1 cellular context compared by ENCODE assay signal in the genomic region with DNA sequence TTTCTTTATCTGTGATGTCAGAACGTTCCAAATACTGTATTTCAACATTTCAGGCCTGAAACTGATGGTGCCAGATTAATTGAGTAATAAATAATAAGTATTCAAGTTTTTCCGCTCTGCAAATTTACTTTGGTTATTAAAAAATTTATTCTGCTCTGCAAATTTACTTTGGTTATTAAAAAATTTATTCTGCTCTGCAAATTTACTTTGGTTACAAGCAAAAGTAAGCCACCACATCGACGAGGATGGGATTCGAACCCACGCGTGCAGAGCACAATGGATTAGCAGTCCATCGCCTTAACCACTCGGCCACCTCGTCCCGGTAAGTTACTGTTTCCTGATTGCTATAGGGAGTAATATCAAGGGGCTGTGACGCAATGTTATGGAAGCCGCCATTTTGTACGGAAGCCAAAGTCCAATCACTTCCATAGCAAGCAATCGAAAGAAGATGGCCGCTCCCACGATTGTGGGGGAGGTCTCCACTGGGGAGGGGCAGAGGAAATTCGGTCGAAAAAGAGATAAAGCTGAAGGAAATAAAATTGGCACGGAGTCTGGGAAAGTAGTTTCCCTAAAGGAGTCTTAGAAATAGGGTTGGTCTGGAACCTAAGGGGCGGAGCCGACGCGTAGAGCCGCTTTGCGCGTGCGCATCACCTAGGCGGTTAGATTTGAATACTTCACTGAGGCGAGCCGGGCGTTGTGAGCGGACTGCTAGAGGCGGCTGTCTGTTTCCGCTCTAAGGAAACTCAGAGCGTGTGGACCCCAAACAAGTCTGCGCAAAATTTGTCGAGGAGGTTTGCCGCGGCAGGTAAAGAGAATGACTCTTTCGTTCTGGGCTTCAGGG.
TF ChIP-seq lines count a peak whose summit lies in the region.

A gene with protein sequence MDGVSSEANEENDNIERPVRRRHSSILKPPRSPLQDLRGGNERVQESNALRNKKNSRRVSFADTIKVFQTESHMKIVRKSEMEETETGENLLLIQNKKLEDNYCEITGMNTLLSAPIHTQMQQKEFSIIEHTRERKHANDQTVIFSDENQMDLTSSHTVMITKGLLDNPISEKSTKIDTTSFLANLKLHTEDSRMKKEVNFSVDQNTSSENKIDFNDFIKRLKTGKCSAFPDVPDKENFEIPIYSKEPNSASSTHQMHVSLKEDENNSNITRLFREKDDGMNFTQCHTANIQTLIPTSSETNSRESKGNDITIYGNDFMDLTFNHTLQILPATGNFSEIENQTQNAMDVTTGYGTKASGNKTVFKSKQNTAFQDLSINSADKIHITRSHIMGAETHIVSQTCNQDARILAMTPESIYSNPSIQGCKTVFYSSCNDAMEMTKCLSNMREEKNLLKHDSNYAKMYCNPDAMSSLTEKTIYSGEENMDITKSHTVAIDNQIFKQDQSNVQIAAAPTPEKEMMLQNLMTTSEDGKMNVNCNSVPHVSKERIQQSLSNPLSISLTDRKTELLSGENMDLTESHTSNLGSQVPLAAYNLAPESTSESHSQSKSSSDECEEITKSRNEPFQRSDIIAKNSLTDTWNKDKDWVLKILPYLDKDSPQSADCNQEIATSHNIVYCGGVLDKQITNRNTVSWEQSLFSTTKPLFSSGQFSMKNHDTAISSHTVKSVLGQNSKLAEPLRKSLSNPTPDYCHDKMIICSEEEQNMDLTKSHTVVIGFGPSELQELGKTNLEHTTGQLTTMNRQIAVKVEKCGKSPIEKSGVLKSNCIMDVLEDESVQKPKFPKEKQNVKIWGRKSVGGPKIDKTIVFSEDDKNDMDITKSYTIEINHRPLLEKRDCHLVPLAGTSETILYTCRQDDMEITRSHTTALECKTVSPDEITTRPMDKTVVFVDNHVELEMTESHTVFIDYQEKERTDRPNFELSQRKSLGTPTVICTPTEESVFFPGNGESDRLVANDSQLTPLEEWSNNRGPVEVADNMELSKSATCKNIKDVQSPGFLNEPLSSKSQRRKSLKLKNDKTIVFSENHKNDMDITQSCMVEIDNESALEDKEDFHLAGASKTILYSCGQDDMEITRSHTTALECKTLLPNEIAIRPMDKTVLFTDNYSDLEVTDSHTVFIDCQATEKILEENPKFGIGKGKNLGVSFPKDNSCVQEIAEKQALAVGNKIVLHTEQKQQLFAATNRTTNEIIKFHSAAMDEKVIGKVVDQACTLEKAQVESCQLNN (N-terminal part only) (plus strand): TSS at position 662 of the 841 bp plus-strand sequence. CDS start 8,683 bp downstream, outside the sequence.

TF ChIP-seq in K562, 482 proteins besides CTCF, POLR2A, EP300 and RAD21 (continued from another document and continues in another):
- TF ChIP-seq, protein P1, sequence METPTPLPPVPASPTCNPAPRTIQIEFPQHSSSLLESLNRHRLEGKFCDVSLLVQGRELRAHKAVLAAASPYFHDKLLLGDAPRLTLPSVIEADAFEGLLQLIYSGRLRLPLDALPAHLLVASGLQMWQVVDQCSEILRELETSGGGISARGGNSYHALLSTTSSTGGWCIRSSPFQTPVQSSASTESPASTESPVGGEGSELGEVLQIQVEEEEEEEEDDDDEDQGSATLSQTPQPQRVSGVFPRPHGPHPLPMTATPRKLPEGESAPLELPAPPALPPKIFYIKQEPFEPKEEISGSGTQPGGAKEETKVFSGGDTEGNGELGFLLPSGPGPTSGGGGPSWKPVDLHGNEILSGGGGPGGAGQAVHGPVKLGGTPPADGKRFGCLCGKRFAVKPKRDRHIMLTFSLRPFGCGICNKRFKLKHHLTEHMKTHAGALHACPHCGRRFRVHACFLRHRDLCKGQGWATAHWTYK (CRISPR knock-in tag; IDR thresholded peaks at IDR 0.05) = no peak
- TF ChIP-seq, protein P2, sequence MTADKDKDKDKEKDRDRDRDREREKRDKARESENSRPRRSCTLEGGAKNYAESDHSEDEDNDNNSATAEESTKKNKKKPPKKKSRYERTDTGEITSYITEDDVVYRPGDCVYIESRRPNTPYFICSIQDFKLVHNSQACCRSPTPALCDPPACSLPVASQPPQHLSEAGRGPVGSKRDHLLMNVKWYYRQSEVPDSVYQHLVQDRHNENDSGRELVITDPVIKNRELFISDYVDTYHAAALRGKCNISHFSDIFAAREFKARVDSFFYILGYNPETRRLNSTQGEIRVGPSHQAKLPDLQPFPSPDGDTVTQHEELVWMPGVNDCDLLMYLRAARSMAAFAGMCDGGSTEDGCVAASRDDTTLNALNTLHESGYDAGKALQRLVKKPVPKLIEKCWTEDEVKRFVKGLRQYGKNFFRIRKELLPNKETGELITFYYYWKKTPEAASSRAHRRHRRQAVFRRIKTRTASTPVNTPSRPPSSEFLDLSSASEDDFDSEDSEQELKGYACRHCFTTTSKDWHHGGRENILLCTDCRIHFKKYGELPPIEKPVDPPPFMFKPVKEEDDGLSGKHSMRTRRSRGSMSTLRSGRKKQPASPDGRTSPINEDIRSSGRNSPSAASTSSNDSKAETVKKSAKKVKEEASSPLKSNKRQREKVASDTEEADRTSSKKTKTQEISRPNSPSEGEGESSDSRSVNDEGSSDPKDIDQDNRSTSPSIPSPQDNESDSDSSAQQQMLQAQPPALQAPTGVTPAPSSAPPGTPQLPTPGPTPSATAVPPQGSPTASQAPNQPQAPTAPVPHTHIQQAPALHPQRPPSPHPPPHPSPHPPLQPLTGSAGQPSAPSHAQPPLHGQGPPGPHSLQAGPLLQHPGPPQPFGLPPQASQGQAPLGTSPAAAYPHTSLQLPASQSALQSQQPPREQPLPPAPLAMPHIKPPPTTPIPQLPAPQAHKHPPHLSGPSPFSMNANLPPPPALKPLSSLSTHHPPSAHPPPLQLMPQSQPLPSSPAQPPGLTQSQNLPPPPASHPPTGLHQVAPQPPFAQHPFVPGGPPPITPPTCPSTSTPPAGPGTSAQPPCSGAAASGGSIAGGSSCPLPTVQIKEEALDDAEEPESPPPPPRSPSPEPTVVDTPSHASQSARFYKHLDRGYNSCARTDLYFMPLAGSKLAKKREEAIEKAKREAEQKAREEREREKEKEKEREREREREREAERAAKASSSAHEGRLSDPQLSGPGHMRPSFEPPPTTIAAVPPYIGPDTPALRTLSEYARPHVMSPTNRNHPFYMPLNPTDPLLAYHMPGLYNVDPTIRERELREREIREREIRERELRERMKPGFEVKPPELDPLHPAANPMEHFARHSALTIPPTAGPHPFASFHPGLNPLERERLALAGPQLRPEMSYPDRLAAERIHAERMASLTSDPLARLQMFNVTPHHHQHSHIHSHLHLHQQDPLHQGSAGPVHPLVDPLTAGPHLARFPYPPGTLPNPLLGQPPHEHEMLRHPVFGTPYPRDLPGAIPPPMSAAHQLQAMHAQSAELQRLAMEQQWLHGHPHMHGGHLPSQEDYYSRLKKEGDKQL (CRISPR knock-in tag; IDR thresholded peaks at IDR 0.05; ENCODE audit: borderline replicate concordance) = no peak
- peak; percentile 85 for TF ChIP-seq TAF1 (IDR thresholded peaks at IDR 0.05; ENCODE audit: control insufficient read depth, extremely low read depth, insufficient read depth, low read length, severe bottlenecking)
- TF ChIP-seq, protein P3, sequence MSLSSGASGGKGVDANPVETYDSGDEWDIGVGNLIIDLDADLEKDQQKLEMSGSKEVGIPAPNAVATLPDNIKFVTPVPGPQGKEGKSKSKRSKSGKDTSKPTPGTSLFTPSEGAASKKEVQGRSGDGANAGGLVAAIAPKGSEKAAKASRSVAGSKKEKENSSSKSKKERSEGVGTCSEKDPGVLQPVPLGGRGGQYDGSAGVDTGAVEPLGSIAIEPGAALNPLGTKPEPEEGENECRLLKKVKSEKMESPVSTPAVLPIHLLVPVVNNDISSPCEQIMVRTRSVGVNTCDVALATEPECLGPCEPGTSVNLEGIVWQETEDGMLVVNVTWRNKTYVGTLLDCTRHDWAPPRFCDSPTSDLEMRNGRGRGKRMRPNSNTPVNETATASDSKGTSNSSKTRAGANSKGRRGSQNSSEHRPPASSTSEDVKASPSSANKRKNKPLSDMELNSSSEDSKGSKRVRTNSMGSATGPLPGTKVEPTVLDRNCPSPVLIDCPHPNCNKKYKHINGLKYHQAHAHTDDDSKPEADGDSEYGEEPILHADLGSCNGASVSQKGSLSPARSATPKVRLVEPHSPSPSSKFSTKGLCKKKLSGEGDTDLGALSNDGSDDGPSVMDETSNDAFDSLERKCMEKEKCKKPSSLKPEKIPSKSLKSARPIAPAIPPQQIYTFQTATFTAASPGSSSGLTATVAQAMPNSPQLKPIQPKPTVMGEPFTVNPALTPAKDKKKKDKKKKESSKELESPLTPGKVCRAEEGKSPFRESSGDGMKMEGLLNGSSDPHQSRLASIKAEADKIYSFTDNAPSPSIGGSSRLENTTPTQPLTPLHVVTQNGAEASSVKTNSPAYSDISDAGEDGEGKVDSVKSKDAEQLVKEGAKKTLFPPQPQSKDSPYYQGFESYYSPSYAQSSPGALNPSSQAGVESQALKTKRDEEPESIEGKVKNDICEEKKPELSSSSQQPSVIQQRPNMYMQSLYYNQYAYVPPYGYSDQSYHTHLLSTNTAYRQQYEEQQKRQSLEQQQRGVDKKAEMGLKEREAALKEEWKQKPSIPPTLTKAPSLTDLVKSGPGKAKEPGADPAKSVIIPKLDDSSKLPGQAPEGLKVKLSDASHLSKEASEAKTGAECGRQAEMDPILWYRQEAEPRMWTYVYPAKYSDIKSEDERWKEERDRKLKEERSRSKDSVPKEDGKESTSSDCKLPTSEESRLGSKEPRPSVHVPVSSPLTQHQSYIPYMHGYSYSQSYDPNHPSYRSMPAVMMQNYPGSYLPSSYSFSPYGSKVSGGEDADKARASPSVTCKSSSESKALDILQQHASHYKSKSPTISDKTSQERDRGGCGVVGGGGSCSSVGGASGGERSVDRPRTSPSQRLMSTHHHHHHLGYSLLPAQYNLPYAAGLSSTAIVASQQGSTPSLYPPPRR (CRISPR knock-in tag; IDR thresholded peaks at IDR 0.05; ENCODE audit: borderline replicate concordance) = no peak
- TF ChIP-seq PHF21A (IDR thresholded peaks at IDR 0.05; ENCODE audit: borderline replicate concordance, low read depth) = no peak
- TF ChIP-seq PYGO2 (tag; IDR thresholded peaks at IDR 0.05) = no peak
- no peak for TF ChIP-seq SNRNP70 (optimal IDR thresholded peaks at IDR 0.05; ENCODE audit: low read depth, low read length)
- peak; percentile 89 for TF ChIP-seq POLR3A (IDR thresholded peaks at IDR 0.05; ENCODE audit: borderline replicate concordance, extremely low read depth, insufficient read depth, insufficient read length)
- TF ChIP-seq, protein P4, sequence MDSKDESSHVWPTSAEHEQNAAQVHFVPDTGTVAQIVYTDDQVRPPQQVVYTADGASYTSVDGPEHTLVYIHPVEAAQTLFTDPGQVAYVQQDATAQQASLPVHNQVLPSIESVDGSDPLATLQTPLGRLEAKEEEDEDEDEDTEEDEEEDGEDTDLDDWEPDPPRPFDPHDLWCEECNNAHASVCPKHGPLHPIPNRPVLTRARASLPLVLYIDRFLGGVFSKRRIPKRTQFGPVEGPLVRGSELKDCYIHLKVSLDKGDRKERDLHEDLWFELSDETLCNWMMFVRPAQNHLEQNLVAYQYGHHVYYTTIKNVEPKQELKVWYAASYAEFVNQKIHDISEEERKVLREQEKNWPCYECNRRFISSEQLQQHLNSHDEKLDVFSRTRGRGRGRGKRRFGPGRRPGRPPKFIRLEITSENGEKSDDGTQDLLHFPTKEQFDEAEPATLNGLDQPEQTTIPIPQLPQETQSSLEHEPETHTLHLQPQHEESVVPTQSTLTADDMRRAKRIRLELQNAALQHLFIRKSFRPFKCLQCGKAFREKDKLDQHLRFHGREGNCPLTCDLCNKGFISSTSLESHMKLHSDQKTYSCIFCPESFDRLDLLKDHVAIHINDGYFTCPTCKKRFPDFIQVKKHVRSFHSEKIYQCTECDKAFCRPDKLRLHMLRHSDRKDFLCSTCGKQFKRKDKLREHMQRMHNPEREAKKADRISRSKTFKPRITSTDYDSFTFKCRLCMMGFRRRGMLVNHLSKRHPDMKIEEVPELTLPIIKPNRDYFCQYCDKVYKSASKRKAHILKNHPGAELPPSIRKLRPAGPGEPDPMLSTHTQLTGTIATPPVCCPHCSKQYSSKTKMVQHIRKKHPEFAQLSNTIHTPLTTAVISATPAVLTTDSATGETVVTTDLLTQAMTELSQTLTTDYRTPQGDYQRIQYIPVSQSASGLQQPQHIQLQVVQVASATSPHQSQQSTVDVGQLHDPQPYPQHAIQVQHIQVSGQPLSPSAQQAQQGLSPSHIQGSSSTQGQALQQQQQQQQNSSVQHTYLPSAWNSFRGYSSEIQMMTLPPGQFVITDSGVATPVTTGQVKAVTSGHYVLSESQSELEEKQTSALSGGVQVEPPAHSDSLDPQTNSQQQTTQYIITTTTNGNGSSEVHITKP (IDR thresholded peaks at IDR 0.05; ENCODE audit: partially characterized antibody) = peak; percentile 7
- peak; percentile 28; the same call in 1 of the 2 replicates for TF ChIP-seq RAD51 (IDR thresholded peaks at IDR 0.05; ENCODE audit: borderline replicate concordance, low read depth)
- TF ChIP-seq, protein P5, sequence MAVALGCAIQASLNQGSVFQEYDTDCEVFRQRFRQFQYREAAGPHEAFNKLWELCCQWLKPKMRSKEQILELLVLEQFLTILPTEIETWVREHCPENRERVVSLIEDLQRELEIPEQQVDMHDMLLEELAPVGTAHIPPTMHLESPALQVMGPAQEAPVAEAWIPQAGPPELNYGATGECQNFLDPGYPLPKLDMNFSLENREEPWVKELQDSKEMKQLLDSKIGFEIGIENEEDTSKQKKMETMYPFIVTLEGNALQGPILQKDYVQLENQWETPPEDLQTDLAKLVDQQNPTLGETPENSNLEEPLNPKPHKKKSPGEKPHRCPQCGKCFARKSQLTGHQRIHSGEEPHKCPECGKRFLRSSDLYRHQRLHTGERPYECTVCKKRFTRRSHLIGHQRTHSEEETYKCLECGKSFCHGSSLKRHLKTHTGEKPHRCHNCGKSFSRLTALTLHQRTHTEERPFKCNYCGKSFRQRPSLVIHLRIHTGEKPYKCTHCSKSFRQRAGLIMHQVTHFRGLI (CRISPR knock-in tag; IDR thresholded peaks at IDR 0.05) = no peak
- TF ChIP-seq CBX5 (IDR thresholded peaks at IDR 0.05; ENCODE audit: borderline replicate concordance, low read depth) = no peak
- 0 out of 2 replicates have a peak, but pooled peaks have one; percentile 15 for TF ChIP-seq SMAD4 (CRISPR knock-in tag; conservative IDR thresholded peaks at IDR 0.05)
- TF ChIP-seq SP2 (IDR thresholded peaks at IDR 0.05; ENCODE audit: extremely low read depth, low read depth, low read length, poor library complexity, severe bottlenecking) = no peak
- TF ChIP-seq MAZ (CRISPR knock-in tag; conservative IDR thresholded peaks at IDR 0.05 in 1 of 2, IDR thresholded peaks at IDR 0.05 in 1 of 2) = peak in 1 of 2 experiments; percentile 36; a peak in 1 of 4 replicates
- peak; percentile 81; the same call in 1 of the 2 replicates for TF ChIP-seq TARDBP (IDR thresholded peaks at IDR 0.05)
- TF ChIP-seq ARHGAP35 (IDR thresholded peaks at IDR 0.05; ENCODE audit: partially characterized antibody) = no peak
- no peak for TF ChIP-seq KHSRP (IDR thresholded peaks at IDR 0.05)
- peak; percentile 99 for TF ChIP-seq ZC3H11A (IDR thresholded peaks at IDR 0.05; ENCODE audit: low read depth, low read length)
- TF ChIP-seq LARP7 (IDR thresholded peaks at IDR 0.05) = no peak
- TF ChIP-seq JUNB (CRISPR knock-in tag; conservative IDR thresholded peaks at IDR 0.05) = 0 out of 2 replicates have a peak, but pooled peaks have one; percentile 27
- peak; percentile 72 for TF ChIP-seq BRF1 (IDR thresholded peaks at IDR 0.05; ENCODE audit: borderline replicate concordance, extremely low read depth, insufficient read length)
- no peak for TF ChIP-seq RBM22 (IDR thresholded peaks at IDR 0.05; ENCODE audit: low read depth, low read length, poor library complexity, severe bottlenecking)
- TF ChIP-seq, protein P6, sequence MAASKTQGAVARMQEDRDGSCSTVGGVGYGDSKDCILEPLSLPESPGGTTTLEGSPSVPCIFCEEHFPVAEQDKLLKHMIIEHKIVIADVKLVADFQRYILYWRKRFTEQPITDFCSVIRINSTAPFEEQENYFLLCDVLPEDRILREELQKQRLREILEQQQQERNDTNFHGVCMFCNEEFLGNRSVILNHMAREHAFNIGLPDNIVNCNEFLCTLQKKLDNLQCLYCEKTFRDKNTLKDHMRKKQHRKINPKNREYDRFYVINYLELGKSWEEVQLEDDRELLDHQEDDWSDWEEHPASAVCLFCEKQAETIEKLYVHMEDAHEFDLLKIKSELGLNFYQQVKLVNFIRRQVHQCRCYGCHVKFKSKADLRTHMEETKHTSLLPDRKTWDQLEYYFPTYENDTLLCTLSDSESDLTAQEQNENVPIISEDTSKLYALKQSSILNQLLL (CRISPR knock-in tag; IDR thresholded peaks at IDR 0.05; ENCODE audit: borderline replicate concordance) = no peak
- TF ChIP-seq SMAD1 (IDR thresholded peaks at IDR 0.05; ENCODE audit: low read depth, low read length, partially characterized antibody) = peak; percentile 78
